31 cellular contexts compared by ENCODE assay signal in genomic region chr13:35618565-35619083, GRCh38.
"Had no signal": no experiment of that assay in that cellular context is flagged by ENCODE, and none has a peak within 500 bp of the region (broad histone marks: within the 10 kb centered on the region; RNA-seq: fewer than 3 reads in every experiment).

No MANE protein-coding gene starts in this region.

- H3K27me3 Mint-ChIP-seq: activated B cell treated with CpG ODN at 0.5 μM for 24 hours; activated CD8-positive, alpha-beta T cell treated with anti-CD3 and anti-CD28 coated beads for 36 hours; activated naive CD4-positive, alpha-beta T cell treated with anti-CD3 and anti-CD28 coated beads, Interleukin-2, amount 50 U/mL, for 24 hours; activated naive CD8-positive, alpha-beta T cell treated with anti-CD3 and anti-CD28 coated beads, Interleukin-2, amount 10 ng/mL, durations not matched to agents 7 days and 5 days; T-helper 17 cell had no signal

- H3K4me3 ChIP-seq: ascending aorta, breast epithelium, cardiac muscle cell, colonic mucosa, gastrocnemius medialis, heart right ventricle had no signal

- ATAC-seq: activated CD4-positive, CD25-positive, alpha-beta regulatory T cell treated with anti-CD3 and anti-CD28 coated beads, Interleukin-2, amount 50 U/mL, for 24 hours; activated CD8-positive, alpha-beta T cell treated with anti-CD3 and anti-CD28 coated beads for 36 hours; activated T-cell treated with anti-CD3 and anti-CD28 coated beads, Interleukin-2, amount 50 U/mL, for 4 hours; esophagus mucosa; gastrocnemius medialis; heart right ventricle; T-helper 17 cell had no signal

- H3K4me1 Mint-ChIP-seq: activated B cell treated with CpG ODN at 0.5 μM for 24 hours had no signal

- H3K27ac ChIP-seq: ascending aorta, breast epithelium, cardiac muscle cell, colonic mucosa, gastrocnemius medialis, heart right ventricle, WERI-Rb-1 had no signal

- DNase-seq: activated B cell treated with CpG ODN at 0.5 μM for 24 hours; activated CD4-positive, alpha-beta T cell treated with anti-CD3 and anti-CD28 coated beads for 48 hours; activated CD4-positive, alpha-beta T cell treated with anti-CD3 and anti-CD28 coated beads, Interleukin-2, amount 50 U/mL, for 1 hour; activated CD4-positive, alpha-beta T cell treated with anti-CD3 and anti-CD28 coated beads, Interleukin-2, amount 50 U/mL, for 48 hours; activated CD8-positive, alpha-beta memory T cell treated with anti-CD3 and anti-CD28 coated beads for 24 hours; activated CD8-positive, alpha-beta T cell treated with anti-CD3 and anti-CD28 coated beads for 36 hours; activated effector memory CD4-positive, alpha-beta T cell treated with anti-CD3 and anti-CD28 coated beads, Interleukin-2, amount 50 U/mL, for 16 hours; activated naive CD4-positive, alpha-beta T cell treated with anti-CD3 and anti-CD28 coated beads for 36 hours; activated naive CD8-positive, alpha-beta T cell treated with anti-CD3 and anti-CD28 coated beads, Interleukin-2, amount 10 ng/mL, durations not matched to agents 7 days and 5 days; activated T-cell treated with anti-CD3 and anti-CD28 coated beads, Interleukin-2, amount 50 U/mL, for 4 hours; central memory CD4-positive, alpha-beta T cell; cerebellar nuclear complex; colonic mucosa; effector CD8-positive, alpha-beta T cell; foreskin fibroblast; gastrocnemius medialis; heart right ventricle; T-helper 1 cell; T-helper 17 cell; T1000; WERI-Rb-1 had no signal

- H3K36me3 ChIP-seq: ascending aorta, breast epithelium, cardiac muscle cell, colonic mucosa, gastrocnemius medialis, heart right ventricle, WERI-Rb-1 had no signal

- H3K4me3 Mint-ChIP-seq: activated B cell treated with CpG ODN at 0.5 μM for 24 hours; activated CD8-positive, alpha-beta T cell treated with anti-CD3 and anti-CD28 coated beads for 36 hours; activated naive CD4-positive, alpha-beta T cell treated with anti-CD3 and anti-CD28 coated beads for 36 hours; activated naive CD4-positive, alpha-beta T cell treated with anti-CD3 and anti-CD28 coated beads, Interleukin-2, amount 50 U/mL, for 24 hours; activated naive CD8-positive, alpha-beta T cell treated with anti-CD3 and anti-CD28 coated beads, Interleukin-2, amount 10 ng/mL, durations not matched to agents 7 days and 5 days; activated T-cell treated with anti-CD3 and anti-CD28 coated beads, Interleukin-2, amount 50 U/mL, for 4 hours; activated T-helper 1 cell treated with anti-CD3 and anti-CD28 coated beads, Interleukin-12 subunit alpha, Interleukin-12 subunit beta, Interleukin-2, Interleukin-4 antibody, amounts not matched to agents 30 ng/mL and 10 ng/mL and 1 ng/mL, durations not matched to agents 14 hours and 24 hours and 36 hours; brain; T-helper 17 cell; T-helper 2 cell treated with Interferon-gamma antibody and Interleukin-4, amounts not matched to agents 5 μg/mL and 100 μg/mL, for 36 hours had no signal

- H3K36me3 Mint-ChIP-seq: activated naive CD4-positive, alpha-beta T cell treated with anti-CD3 and anti-CD28 coated beads, Interleukin-2, amount 50 U/mL, for 24 hours; activated naive CD8-positive, alpha-beta T cell treated with anti-CD3 and anti-CD28 coated beads, Interleukin-2, amount 10 ng/mL, durations not matched to agents 7 days and 5 days had no signal

- H3K4me1 ChIP-seq: ascending aorta, breast epithelium, colonic mucosa, gastrocnemius medialis, heart right ventricle had no signal

- H3K27me3 ChIP-seq: ascending aorta, breast epithelium, cardiac muscle cell, colonic mucosa, gastrocnemius medialis, heart right ventricle had no signal

- H3K9me3 ChIP-seq: ascending aorta, breast epithelium, colonic mucosa, gastrocnemius medialis, heart right ventricle had no signal

- H3K9me3 Mint-ChIP-seq: activated B cell treated with CpG ODN at 0.5 μM for 24 hours; activated naive CD4-positive, alpha-beta T cell treated with anti-CD3 and anti-CD28 coated beads for 36 hours; activated naive CD4-positive, alpha-beta T cell treated with anti-CD3 and anti-CD28 coated beads, Interleukin-2, amount 50 U/mL, for 24 hours; activated T-cell treated with anti-CD3 and anti-CD28 coated beads, Interleukin-2, amount 50 U/mL, for 4 hours; activated T-helper 1 cell treated with anti-CD3 and anti-CD28 coated beads, Interleukin-12 subunit alpha, Interleukin-12 subunit beta, Interleukin-2, Interleukin-4 antibody, amounts not matched to agents 30 ng/mL and 10 ng/mL and 1 ng/mL, durations not matched to agents 14 hours and 24 hours and 36 hours; activated T-helper 2 cell treated with anti-CD3 and anti-CD28 coated beads, Interferon-gamma antibody, Interleukin-2, Interleukin-4, amounts not matched to agents 10 μg/mL and 5 μg/mL and 100 μg/mL, durations not matched to agents 14 hours and 24 hours and 36 hours; brain; T-helper 2 cell treated with Interferon-gamma antibody and Interleukin-4, amounts not matched to agents 5 μg/mL and 100 μg/mL, for 36 hours had no signal

- H3K27ac Mint-ChIP-seq: activated B cell treated with CpG ODN at 0.5 μM for 24 hours; activated CD8-positive, alpha-beta T cell treated with anti-CD3 and anti-CD28 coated beads for 36 hours; activated naive CD4-positive, alpha-beta T cell treated with anti-CD3 and anti-CD28 coated beads for 36 hours; activated naive CD4-positive, alpha-beta T cell treated with anti-CD3 and anti-CD28 coated beads, Interleukin-2, amount 50 U/mL, for 24 hours; activated naive CD8-positive, alpha-beta T cell treated with anti-CD3 and anti-CD28 coated beads, Interleukin-2, amount 10 ng/mL, durations not matched to agents 7 days and 5 days; activated T-helper 1 cell treated with anti-CD3 and anti-CD28 coated beads, Interleukin-12 subunit alpha, Interleukin-12 subunit beta, Interleukin-2, Interleukin-4 antibody, amounts not matched to agents 30 ng/mL and 10 ng/mL and 1 ng/mL, durations not matched to agents 14 hours and 24 hours and 36 hours; activated T-helper 2 cell treated with anti-CD3 and anti-CD28 coated beads, Interferon-gamma antibody, Interleukin-2, Interleukin-4, amounts not matched to agents 10 μg/mL and 5 μg/mL and 100 μg/mL, durations not matched to agents 14 hours and 24 hours and 36 hours; brain; T-helper 17 cell; T-helper 2 cell treated with Interferon-gamma antibody and Interleukin-4, amounts not matched to agents 5 μg/mL and 100 μg/mL, for 36 hours had no signal
